Comparison of ENCODE assay signal across 10 cellular contexts in genomic region chr5:1537166-1538154, GRCh38. TPM values are rescaled to one million over a fixed set of nuclear protein-coding genes. Genes with fewer than 3 reads are reported as not detected.
DNase-seq lines count a peak whose midpoint lies in the region; ATAC-seq and TF ChIP-seq lines count a peak whose summit lies in the region.
"Had no signal": no experiment of that assay in that cellular context is flagged by ENCODE, and none has a peak within 500 bp of the region (broad histone marks: within the 10 kb centered on the region; RNA-seq: fewer than 3 reads in every experiment).

No MANE protein-coding gene starts in this region.

- POLR2A ChIA-PET in activated CD4-positive, alpha-beta T cell treated with anti-CD3 and anti-CD28 coated beads for 36 hours (lab: Charles Lee): interaction anchor here (0.6 kb wide), 1 partner anchor 1205 kb away, joined by 9 read pairs; no protein-coding TSS in a partner anchor

- H3K9ac ChIP-seq in colonic mucosa (ENCODE audit: low read depth in 2 of 2, low read length in 2 of 2): no peak overlapping the region

- no peaks in the 10 kb centered on the region for H3K79me2 ChIP-seq in hepatocyte

- H3K27ac Mint-ChIP-seq in activated CD4-positive, alpha-beta T cell treated with anti-CD3 and anti-CD28 coated beads for 36 hours: peak overlapping the region; percentile 51

- no peaks in the 10 kb centered on the region for H3K9me3 ChIP-seq in WERI-Rb-1 (ENCODE audit: severe bottlenecking)
- no peaks in the 10 kb centered on the region for H3K9me3 ChIP-seq in hepatocyte (ENCODE audit: low read depth)
- H3K9me3 ChIP-seq in stomach: no peaks in the 10 kb centered on the region
- H3K9me3 ChIP-seq in colonic mucosa: no peaks in the 10 kb centered on the region

- intact Hi-C loops in activated CD4-positive, alpha-beta T cell treated with anti-CD3 and anti-CD28 coated beads for 36 hours (cut with DNase I, micrococcal nuclease): loop anchor here (2.0 to 5.0 kb wide), 5 partner anchors 49 to 425 kb away; partner anchors contain the start of gene SLC12A7 (in 1 of the 2)
- intact Hi-C loops in stomach (cut with DNase I; ENCODE audit: low total_unique reads) (no loop called here), colonic mucosa (cut with DNase I) (no loop called here)

- CTCF ChIA-PET in activated CD4-positive, alpha-beta T cell treated with anti-CD3 and anti-CD28 coated beads for 36 hours (lab: Charles Lee): interaction anchor here (0.8 to 1.8 kb wide), 4 partner anchors 16 to 1970 kb away, joined by 3 to 5 read pairs (median 3); no protein-coding TSS in a partner anchor

- H3K4me1 Mint-ChIP-seq in activated CD4-positive, alpha-beta T cell treated with anti-CD3 and anti-CD28 coated beads for 36 hours: peaks cover 22% of the 10 kb centered on the region

- peaks cover 2% of the 10 kb centered on the region for H3K27me3 Mint-ChIP-seq in activated CD4-positive, alpha-beta T cell treated with anti-CD3 and anti-CD28 coated beads for 36 hours

- ATAC-seq in activated CD4-positive, alpha-beta T cell treated with anti-CD3 and anti-CD28 coated beads for 36 hours: no peak

- H4K20me1 ChIP-seq in hepatocyte (ENCODE audit: insufficient read depth, poor library complexity, severe bottlenecking): no peaks in the 10 kb centered on the region

- TF ChIP-seq POLR2A in stomach (IDR thresholded peaks at IDR 0.05): no peak

- in situ Hi-C loops in KBM-7 (cut with MboI; ENCODE audit: low pct_unique_long_range_greater_than_20kb, low sequenced_read_pairs): no loop called here

- no peak overlapping the region for H3K4me3 ChIP-seq in WERI-Rb-1 (ENCODE audit: low read depth, low read length)
- H3K4me3 ChIP-seq in hepatocyte: no peak overlapping the region
- peak overlapping the region in 3 of 4 donors; percentile 17 to 26 (median 24) for H3K4me3 ChIP-seq in stomach
- no peak overlapping the region for H3K4me3 ChIP-seq in colonic mucosa

- TF ChIP-seq EP300 in stomach (IDR thresholded peaks at IDR 0.05): no peak

- H3K36me3 Mint-ChIP-seq in activated CD4-positive, alpha-beta T cell treated with anti-CD3 and anti-CD28 coated beads for 36 hours (ENCODE audit: low read depth): no peaks in the 10 kb centered on the region

- peak overlapping the region; percentile 72 for H3K4me3 Mint-ChIP-seq in activated CD4-positive, alpha-beta T cell treated with anti-CD3 and anti-CD28 coated beads for 36 hours

- H3K27ac ChIP-seq in WERI-Rb-1 (no peak overlapping the region), hepatocyte (no peak overlapping the region), stomach (peak overlapping the region in 3 of 5 donors; percentile 50 to 55 (median 55)), colonic mucosa (no peak overlapping the region)

- H3K9me2 ChIP-seq in hepatocyte (replicated peaks; ENCODE audit: insufficient read depth): no peaks in the 10 kb centered on the region

- H3K27me3 ChIP-seq in WERI-Rb-1 (ENCODE audit: insufficient read depth, low read depth, severe bottlenecking) (no peaks in the 10 kb centered on the region), hepatocyte (no peaks in the 10 kb centered on the region), stomach (no peaks in the 10 kb centered on the region), colonic mucosa (no peaks in the 10 kb centered on the region)

- TF ChIP-seq CTCF in WERI-Rb-1 (IDR thresholded peaks at IDR 0.05; ENCODE audit: low read depth, low read length) (no peak), hepatocyte (IDR thresholded peaks at IDR 0.05; ENCODE audit: poor library complexity) (no peak), stomach (IDR thresholded peaks at IDR 0.05) (no peak), colonic mucosa (IDR thresholded peaks at IDR 0.05) (no peak)

- no peak overlapping the region for H2AFZ ChIP-seq in hepatocyte

- 90% methylated on average over 27 of the region's 27 CpGs for WGBS in hepatocyte (ENCODE audit: low lambda C conversion rate, missing lambda C conversion rate)
- 87 to 90% (median 89%) methylated on average over 27 of the region's 27 CpGs for WGBS in stomach, 5 donors

- peaks cover 2% of the 10 kb centered on the region for H3K4me1 ChIP-seq in hepatocyte (ENCODE audit: insufficient read depth)
- H3K4me1 ChIP-seq in stomach: peaks cover 0 to 25% (median 16%) of the 10 kb centered on the region in 4 donors
- no peaks in the 10 kb centered on the region for H3K4me1 ChIP-seq in colonic mucosa

- no peaks in the 10 kb centered on the region for H3K9me3 Mint-ChIP-seq in activated CD4-positive, alpha-beta T cell treated with anti-CD3 and anti-CD28 coated beads for 36 hours (ENCODE audit: low read depth)

- no peaks in the 10 kb centered on the region for H3K36me3 ChIP-seq in WERI-Rb-1
- H3K36me3 ChIP-seq in hepatocyte (replicated peaks; ENCODE audit: insufficient read depth, low read depth): no peaks in the 10 kb centered on the region
- H3K36me3 ChIP-seq in stomach: no peaks in the 10 kb centered on the region
- no peaks in the 10 kb centered on the region for H3K36me3 ChIP-seq in colonic mucosa

- H3K4me2 ChIP-seq in hepatocyte: peak overlapping the region; percentile 25

- DNase-seq in activated CD4-positive, alpha-beta T cell treated with anti-CD3 and anti-CD28 coated beads for 36 hours: no peak
- DNase-seq in activated CD4-positive, alpha-beta T cell treated with anti-CD3 and anti-CD28 coated beads for 48 hours: no peak
- DNase-seq in WERI-Rb-1: peak; percentile 5
- DNase-seq in hepatocyte (ENCODE audit: low spot score): no peak
- DNase-seq in stomach: no peak
- DNase-seq in colonic mucosa: no peak
- no peak for DNase-seq in KBM-7
- no peak for DNase-seq in NCI-H2029 treated with DMSO at 0.1 percent for 48 hours (lab: John Stamatoyannopoulos, UW)
- DNase-seq: activated CD4-positive, alpha-beta T cell treated with anti-CD3 and anti-CD28 coated beads for 4 hours; NCI-H446 had no signal

RNA-seq across cellular contexts. Expression of gene LPCAT1, which starts 13.7 kb away (rescaled TPM):
- total RNA-seq in activated CD4-positive, alpha-beta T cell treated with anti-CD3 and anti-CD28 coated beads for 36 hours: 10 to 100 TPM; 42.5 to 54.5 TPM
- 44.1 and 46.7 TPM in 2 replicates for total RNA-seq in hepatocyte
- polyA plus RNA-seq in hepatocyte: 56.0 and 75.7 TPM in 2 replicates
- 100 to 1,000 TPM in 1 of 5 donors, 10 to 100 TPM in 4; 13.4 to 229 (median 17.4) TPM for total RNA-seq in stomach
- polyA plus RNA-seq in stomach: 10 to 100 TPM in 2 of 3 donors, 1 to 10 TPM in 1; 5.2 to 11.8 (median 11.6) TPM
- total RNA-seq in colonic mucosa: 10 to 100 TPM; 17.1 to 27.3 TPM

Comparison
In these comparisons a context has a peak if more than half of its experiments do, and no peak if none do; other contexts are left out.
1. H3K27ac ChIP-seq: peak in stomach (3 of 5); none in WERI-Rb-1 (single experiment), hepatocyte (single experiment) and colonic mucosa (single experiment).
2. H3K4me3 ChIP-seq: peak in stomach (3 of 4); none in WERI-Rb-1 (single experiment), hepatocyte (single experiment) and colonic mucosa (single experiment).
3. intact Hi-C loops: an anchor here in activated CD4-positive, alpha-beta T cell treated with anti-CD3 and anti-CD28 coated beads for 36 hours (2.0 to 5.0 kb wide); none called in stomach and colonic mucosa.